ENCODE assay signal across 21 cellular contexts in genomic region chr17:28180449-28180848, GRCh38.
DNase-seq lines count a peak whose midpoint lies in the region; ATAC-seq and TF ChIP-seq lines count a peak whose summit lies in the region.
"Had no signal": no experiment of that assay in that cellular context is flagged by ENCODE, and none has a peak within 500 bp of the region (broad histone marks: within the 10 kb centered on the region; RNA-seq: fewer than 3 reads in every experiment).

No MANE protein-coding gene starts in this region.

- H2AFZ ChIP-seq in osteoblast (ENCODE audit: low read length) = no peak overlapping the region
- H2AFZ ChIP-seq: hepatocyte had no signal

- H3K27ac ChIP-seq in osteoblast (ENCODE audit: low read depth, low read length) = no peak overlapping the region
- H3K27ac ChIP-seq: hepatocyte, KMS-11, psoas muscle, testis had no signal

- no peaks in the 10 kb centered on the region for H4K20me1 ChIP-seq in osteoblast (ENCODE audit: insufficient read depth, low read length)

- DNase-seq in GM04504 (ENCODE audit: low read depth) = peak; percentile 17
- DNase-seq in MV-4-11 (lab: John Stamatoyannopoulos, UW) = peak; percentile 32
- DNase-seq in cardiac fibroblast (ENCODE audit: low read depth in 2 of 2) = peak; percentile 29 to 34
- DNase-seq in osteoblast (ENCODE audit: insufficient read length, low spot score, missing footprints) = no peak
- no peak for DNase-seq in COLO829 (ENCODE audit: low spot score)
- DNase-seq: activated B cell treated with CpG ODN at 0.5 μM for 24 hours; activated naive CD8-positive, alpha-beta T cell treated with anti-CD3 and anti-CD28 coated beads, Interleukin-2, amount 50 U/mL, for 24 hours; C1 segment of cervical spinal cord; central memory CD4-positive, alpha-beta T cell; effector CD8-positive, alpha-beta T cell; NCI-H1417; NCI-H526; psoas muscle; SIG-M5; stimulated activated CD8-positive, alpha-beta memory T cell treated with anti-CD3 and anti-CD28 coated beads, Interleukin-4, amount 100 ng/mL, for 48 hours; T-helper 17 cell; testis had no signal

- H3K4me3 ChIP-seq in cardiac fibroblast (replicated peaks in 1 of 2; ENCODE audit: low read depth in 2 of 2, low read length in 2 of 2) (no peak overlapping the region), osteoblast (ENCODE audit: insufficient read depth, low read length) (no peak overlapping the region)
- H3K4me3 ChIP-seq: hepatocyte, psoas muscle, testis had no signal

- no peaks in the 10 kb centered on the region for H3K79me2 ChIP-seq in osteoblast (ENCODE audit: insufficient read depth, low read length)
- H3K79me2 ChIP-seq: hepatocyte had no signal

- H3K9me3 ChIP-seq in osteoblast (ENCODE audit: low read depth, low read length) = no peaks in the 10 kb centered on the region
- H3K9me3 ChIP-seq: psoas muscle, testis had no signal

- no peaks in the 10 kb centered on the region for H3K4me1 ChIP-seq in osteoblast (ENCODE audit: insufficient read depth, low read length)
- H3K4me1 ChIP-seq: psoas muscle, testis had no signal

- peaks cover 13% of the 10 kb centered on the region for H3K36me3 ChIP-seq in osteoblast (ENCODE audit: insufficient read depth, low read length)

- ATAC-seq in esophagus mucosa (no peak), GM21528 (IDR thresholded peaks at IDR 0.05; ENCODE audit: low FRiP score, unreplicated experiment) (no peak)
- ATAC-seq: activated naive CD8-positive, alpha-beta T cell treated with anti-CD3 and anti-CD28 coated beads, Interleukin-2, amount 50 U/mL, for 24 hours; psoas muscle; T-helper 17 cell had no signal

- TF ChIP-seq CTCF in cardiac fibroblast (IDR thresholded peaks at IDR 0.05; ENCODE audit: low read depth, low read length) (no peak), osteoblast (IDR thresholded peaks at IDR 0.05; ENCODE audit: extremely low read depth, low read depth, low read length) (no peak)

- no peaks in the 10 kb centered on the region for H3K27me3 ChIP-seq in osteoblast (ENCODE audit: insufficient read depth, low read length)
- H3K27me3 ChIP-seq: hepatocyte, testis had no signal

- H3K4me2 ChIP-seq in osteoblast (ENCODE audit: insufficient read depth, low read length) = peak overlapping the region; percentile 31
- H3K4me2 ChIP-seq: hepatocyte, KMS-11 had no signal

Comparison
In these comparisons a context has a peak if more than half of its experiments do, and no peak if none do; other contexts are left out.
1. DNase-seq: peak in GM04504 (single experiment), MV-4-11 (single experiment) and cardiac fibroblast (2 of 2); none in osteoblast (single experiment) and COLO829 (single experiment).